20 cellular contexts compared by ENCODE assay signal in genomic region chr10:104090597-104090996, GRCh38. TPM values are rescaled to one million over a fixed set of nuclear protein-coding genes. Genes with fewer than 3 reads are reported as not detected.
A peak's percentile ranks its signal among the peaks of the same experiment; 100 is the strongest.
DNase-seq lines count a peak whose midpoint lies in the region; ATAC-seq and TF ChIP-seq lines count a peak whose summit lies in the region.
"Had no signal": no experiment of that assay in that cellular context is flagged by ENCODE, and none has a peak within 500 bp of the region (broad histone marks: within the 10 kb centered on the region; RNA-seq: fewer than 3 reads in every experiment).

No MANE protein-coding gene starts in this region.

- CTCF ChIA-PET in A673 (lab: Charles Lee): no interaction called here

- no peaks in the 10 kb centered on the region for H3K36me3 ChIP-seq in A673 (ENCODE audit: insufficient read depth, low read length, poor library complexity, severe bottlenecking)
- H3K36me3 ChIP-seq in testis (ENCODE audit: low read depth, missing control alignments): no peaks in the 10 kb centered on the region
- H3K36me3 ChIP-seq: MG63 had no signal

- no TSS peak for BruUV-seq in A673 (replicated peaks; lab: Mats Ljungman, UMichigan)

- in situ Hi-C loops in astrocyte of the spinal cord (cut with HindIII; ENCODE audit: low sequenced_read_pairs): no loop called here

- H3K4me1 ChIP-seq in A673 (ENCODE audit: insufficient read depth, low read length, poor library complexity, severe bottlenecking) (no peaks in the 10 kb centered on the region), testis (no peaks in the 10 kb centered on the region)
- H3K4me1 ChIP-seq: Caco-2 had no signal

- no peak for ATAC-seq in HG02938 (IDR thresholded peaks at IDR 0.05; ENCODE audit: unreplicated experiment)

- no peak for TF ChIP-seq RAD21 in Ishikawa (IDR thresholded peaks at IDR 0.05; ENCODE audit: low read depth)

- H3K9me3 ChIP-seq in A673 (ENCODE audit: low read depth, low read length, poor library complexity, severe bottlenecking) (no peaks in the 10 kb centered on the region), testis (no peaks in the 10 kb centered on the region)
- H3K9me3 ChIP-seq: Caco-2 had no signal

- H3K4me3 ChIP-seq in A673 (ENCODE audit: low read depth, low read length, poor library complexity, severe bottlenecking) (no peak overlapping the region), astrocyte of the spinal cord (ENCODE audit: low read depth, low read length) (no peak overlapping the region), testis (no peak overlapping the region)
- H3K4me3 ChIP-seq: MG63 had no signal

- no peak for TF ChIP-seq POLR2A in testis (IDR thresholded peaks at IDR 0.05)

- TF ChIP-seq EP300 in Ishikawa (IDR thresholded peaks at IDR 0.05; ENCODE audit: borderline replicate concordance): no peak

- POLR2A ChIA-PET in A673 (lab: Charles Lee; ENCODE audit: low non-redundant PET): no interaction called here

- WGBS in testis, 2 donors: 74 to 89% methylated on average over 2 of the region's 2 CpGs

- DNase-seq in A673 (ENCODE audit: low spot score) (peak; percentile 3), astrocyte of the spinal cord (ENCODE audit: low read depth, low spot score) (peak; percentile 72), iris pigment epithelial cell (ENCODE audit: low read depth) (peak; percentile 18), C1 segment of cervical spinal cord (lab: John Stamatoyannopoulos, UW) (no peak), testis (no peak)
- no peak for DNase-seq in stimulated activated CD4-positive, alpha-beta T cell treated with anti-CD3 and anti-CD28 coated beads, Interleukin-1b, Interleukin-23, amount 100 ng/mL, for 48 hours
- DNase-seq: 8988T, Caco-2, HFFc6, KG1, MG63, NCI-H1092 treated with DMSO at 0.1 percent for 48 hours, NCI-H1694 treated with DMSO at 0.1 percent for 48 hours, NCI-H446 treated with DMSO at 0.1 percent for 48 hours, NCI-H748 treated with DMSO at 0.1 percent for 48 hours, SIG-M5 had no signal

- intact Hi-C loops in A673 (cut with micrococcal nuclease; ENCODE audit: unreplicated experiment) (no loop called here), testis (cut with DNase I; ENCODE audit: low total_unique reads) (no loop called here)

- H3K27ac ChIP-seq in A673 (ENCODE audit: low read depth, low read length, poor library complexity, severe bottlenecking): no peak overlapping the region
- H3K27ac ChIP-seq in testis: no peak overlapping the region
- H3K27ac ChIP-seq: HL-60 had no signal

- H3K27me3 ChIP-seq in A673 (replicated peaks; ENCODE audit: insufficient read depth, low read depth, low read length, poor library complexity) (no peaks in the 10 kb centered on the region), testis (no peaks in the 10 kb centered on the region)
- H3K27me3 ChIP-seq: MG63 had no signal

- TF ChIP-seq CTCF in A673 (conservative IDR thresholded peaks at IDR 0.05; ENCODE audit: low read depth, low read length) (no peak), astrocyte of the spinal cord (IDR thresholded peaks at IDR 0.05; ENCODE audit: low read depth, low read length) (no peak), testis (IDR thresholded peaks at IDR 0.05) (no peak)

TF ChIP-seq in Ishikawa, 13 proteins besides CTCF, POLR2A, EP300 and RAD21:
- no peak for TF ChIP-seq EGR1 (IDR thresholded peaks at IDR 0.05)
- 0 out of 2 replicates have a peak, but pooled peaks have one; percentile 3 for TF ChIP-seq TEAD4 (IDR thresholded peaks at IDR 0.05)
TF ChIP-seq in Ishikawa: peak in this region for 1.

RNA-seq across cellular contexts. Expression of gene COL17A1, which starts 4.9 kb away (rescaled TPM):
- total RNA-seq in A673 (2021) (not detected in 2 replicates), testis (10 to 100 TPM in 1 of 2 donors, 1 to 10 TPM in 1; 7.1 to 30.6 TPM)
- polyA plus RNA-seq in testis (ENCODE audit: insufficient read depth, low read depth, low replicate concordance): 17.1 TPM
- polyA plus RNA-seq: CD14-positive monocyte had no signal

RNA-seq across cellular contexts. Expression of gene SFR1, which starts 31.4 kb away (rescaled TPM):
- total RNA-seq in A673 (2021) (11.2 and 12.6 TPM in 2 replicates), testis (10 to 100 TPM; 14.7 to 42.8 TPM)
- polyA plus RNA-seq in testis (ENCODE audit: insufficient read depth, low read depth, low replicate concordance): 25.3 TPM

Comparison
In these comparisons a context has a peak if more than half of its experiments do, and no peak if none do; other contexts are left out.
1. DNase-seq: peak in A673 (single experiment), astrocyte of the spinal cord (single experiment) and iris pigment epithelial cell (single experiment); none in stimulated activated CD4-positive, alpha-beta T cell treated with anti-CD3 and anti-CD28 coated beads, Interleukin-1b, Interleukin-23, amount 100 ng/mL, for 48 hours (single experiment), C1 segment of cervical spinal cord (0 of 14) and testis (single experiment).